In genomic region chr2:48601349-48601748, GRCh38 we compare ENCODE assay signal across 8 cellular contexts. TPM values are rescaled to one million over a fixed set of nuclear protein-coding genes. Genes with fewer than 3 reads are reported as not detected.
DNase-seq lines count a peak whose midpoint lies in the region; ATAC-seq and TF ChIP-seq lines count a peak whose summit lies in the region.

No MANE protein-coding gene starts in this region.

- no peak overlapping the region for H3K4me3 ChIP-seq in dorsolateral prefrontal cortex

- H3K4me1 Mint-ChIP-seq in progenitor cell of endocrine pancreas (ENCODE audit: low read depth): peaks cover 2% of the 10 kb centered on the region

- peak; percentile 60 for ATAC-seq in GM18907 (IDR thresholded peaks at IDR 0.05; ENCODE audit: unreplicated experiment)
- no peak for ATAC-seq in GM21360 (IDR thresholded peaks at IDR 0.05; ENCODE audit: unreplicated experiment)

- H3K36me3 Mint-ChIP-seq in progenitor cell of endocrine pancreas (ENCODE audit: insufficient read depth): no peaks in the 10 kb centered on the region

- no peaks in the 10 kb centered on the region for H3K27me3 Mint-ChIP-seq in progenitor cell of endocrine pancreas

- peak; percentile 6 to 15 for DNase-seq in AML-193 (lab: John Stamatoyannopoulos, UW)
- peak; percentile 17 for DNase-seq in NCI-H510A (lab: John Stamatoyannopoulos, UW)
- DNase-seq in dorsolateral prefrontal cortex: peak in 6 of 10 donors; percentile 21 to 75 (median 63)
- DNase-seq in progenitor cell of endocrine pancreas (ENCODE audit: low spot score, unreplicated experiment): no peak
- DNase-seq in effector CD4-positive, alpha-beta T cell: no peak
- no peak for DNase-seq in epidermal melanocyte (ENCODE audit: insufficient read length, low spot score)

- intact Hi-C loops in dorsolateral prefrontal cortex (cut with DNase I): loop anchor here (1.0 to 2.0 kb wide), 2 partner anchors 123 to 124 kb away; no protein-coding TSS in a partner anchor

- TF ChIP-seq CTCF in dorsolateral prefrontal cortex (IDR thresholded peaks at IDR 0.05 in 54 of 56, conservative IDR thresholded peaks at IDR 0.05 in 2 of 56; ENCODE audit: low read depth in 1 of 56, partially characterized antibody in 56 of 56) (peak in 54 of 56 donors; percentile 30 to 80 (median 60)), progenitor cell of endocrine pancreas (IDR thresholded peaks at IDR 0.05; ENCODE audit: unreplicated experiment) (peak; percentile 51)

- no peak overlapping the region for H3K4me3 Mint-ChIP-seq in progenitor cell of endocrine pancreas (ENCODE audit: low read depth)

- H3K27ac ChIP-seq in dorsolateral prefrontal cortex: peak overlapping the region in 16 of 59 donors; percentile 3 to 61 (median 25)

- no peaks in the 10 kb centered on the region for H3K9me3 Mint-ChIP-seq in progenitor cell of endocrine pancreas (ENCODE audit: low read depth)

- H3K27ac Mint-ChIP-seq in progenitor cell of endocrine pancreas: no peak overlapping the region

- no peaks in the 10 kb centered on the region for H3K27me3 ChIP-seq in dorsolateral prefrontal cortex

RNA-seq across cellular contexts. Expression of gene GTF2A1L, which starts 16.3 kb away (rescaled TPM):
- total RNA-seq in dorsolateral prefrontal cortex (1 to 10 TPM in 14 of 120 experiments, under 1 TPM in 15, not detected in 91; 0.42 to 3.7 (median 0.98) TPM), progenitor cell of endocrine pancreas (not detected in 2 replicates)

Comparison
In these comparisons a context has a peak if more than half of its experiments do, and no peak if none do; other contexts are left out.
1. DNase-seq: peak in AML-193 (2 of 2), NCI-H510A (single experiment) and dorsolateral prefrontal cortex (6 of 10); none in progenitor cell of endocrine pancreas (single experiment), effector CD4-positive, alpha-beta T cell (single experiment) and epidermal melanocyte (single experiment).